9 cellular contexts compared by ENCODE assay signal in genomic region chr1:28887835-28888682, GRCh38. TPM values are rescaled to one million over a fixed set of nuclear protein-coding genes. Genes with fewer than 3 reads are reported as not detected.
DNase-seq lines count a peak whose midpoint lies in the region; ATAC-seq, FAIRE-seq and TF ChIP-seq lines count a peak whose summit lies in the region.
"Had no signal": no experiment of that assay in that cellular context is flagged by ENCODE, and none has a peak within 500 bp of the region (broad histone marks: within the 10 kb centered on the region; RNA-seq: fewer than 3 reads in every experiment).

No MANE protein-coding gene starts in this region.

- H3K36me3 Mint-ChIP-seq in neural progenitor cell: no peaks in the 10 kb centered on the region

- peaks cover 26% of the 10 kb centered on the region for H3K4me1 ChIP-seq in neural progenitor cell

- no peak overlapping the region for H3K9ac ChIP-seq in neural progenitor cell

- peak overlapping the region; percentile 96 for H2AFZ ChIP-seq in neural progenitor cell (replicated peaks)

- no peaks in the 10 kb centered on the region for H3K36me3 ChIP-seq in neural progenitor cell

- H3K4me1 Mint-ChIP-seq in neural progenitor cell: peaks cover 23% of the 10 kb centered on the region

- ATAC-seq in esophagus mucosa: peak; percentile 4
- ATAC-seq in GM19324 (IDR thresholded peaks at IDR 0.05; ENCODE audit: low FRiP score, unreplicated experiment): no peak
- no peak for ATAC-seq in HG02973 (IDR thresholded peaks at IDR 0.05; ENCODE audit: unreplicated experiment)

- H3K9me3 ChIP-seq in neural progenitor cell (ENCODE audit: low read depth): no peaks in the 10 kb centered on the region

- TF ChIP-seq CTCF in neural progenitor cell (IDR thresholded peaks at IDR 0.05): no peak

- peak overlapping the region; percentile 15 for H3K27ac Mint-ChIP-seq in neural progenitor cell

- H4K20me1 ChIP-seq in neural progenitor cell (ENCODE audit: low read depth): no peaks in the 10 kb centered on the region

- no peaks in the 10 kb centered on the region for H3K79me2 ChIP-seq in neural progenitor cell (ENCODE audit: low read depth)

- H3K4me3 Mint-ChIP-seq in neural progenitor cell: peak overlapping the region; percentile 87

- DNase-seq in GM19239 (ENCODE audit: insufficient read length, low spot score) (no peak), RPMI8226 (peak; percentile 67), neural progenitor cell (ENCODE audit: low spot score) (peak; percentile 53), RKO (ENCODE audit: low spot score) (no peak)
- DNase-seq in stimulated activated CD4-positive, alpha-beta T cell treated with anti-CD3 and anti-CD28 coated beads, Interleukin-4, amount 100 ng/mL, for 24 hours: no peak

- peaks cover 24% of the 10 kb centered on the region for H3K27me3 Mint-ChIP-seq in neural progenitor cell (ENCODE audit: insufficient read depth, low read depth)

- H3K4me2 ChIP-seq in neural progenitor cell: peak overlapping the region; percentile 99

- H3K27me3 ChIP-seq in neural progenitor cell: peaks cover 25% of the 10 kb centered on the region

- no peaks in the 10 kb centered on the region for H3K9me3 Mint-ChIP-seq in neural progenitor cell

- peak overlapping the region; percentile 86 for H3K4me3 ChIP-seq in neural progenitor cell

- no peak overlapping the region for H3K27ac ChIP-seq in neural progenitor cell

- FAIRE-seq in GM19239 (lab: Jason Lieb, UNC): peak; percentile 14
- FAIRE-seq: TTC549 had no signal

- H3F3A ChIP-seq in neural progenitor cell (ENCODE audit: low read depth): peaks cover 29% of the 10 kb centered on the region

RNA-seq across cellular contexts. Expression of gene EPB41, which starts 26.3 kb away (rescaled TPM):
- total RNA-seq in esophagus mucosa (33.0 TPM), neural progenitor cell (ENCODE audit: low replicate concordance) (157 and 211 TPM in 2 replicates)

Comparison
In these comparisons a context has a peak if more than half of its experiments do, and no peak if none do; other contexts are left out.
1. DNase-seq: peak in RPMI8226 (single experiment) and neural progenitor cell (single experiment); none in GM19239 (single experiment), RKO (single experiment) and stimulated activated CD4-positive, alpha-beta T cell treated with anti-CD3 and anti-CD28 coated beads, Interleukin-4, amount 100 ng/mL, for 24 hours (single experiment).